Comparison of ENCODE assay signal across 20 cellular contexts in the genomic region with DNA sequence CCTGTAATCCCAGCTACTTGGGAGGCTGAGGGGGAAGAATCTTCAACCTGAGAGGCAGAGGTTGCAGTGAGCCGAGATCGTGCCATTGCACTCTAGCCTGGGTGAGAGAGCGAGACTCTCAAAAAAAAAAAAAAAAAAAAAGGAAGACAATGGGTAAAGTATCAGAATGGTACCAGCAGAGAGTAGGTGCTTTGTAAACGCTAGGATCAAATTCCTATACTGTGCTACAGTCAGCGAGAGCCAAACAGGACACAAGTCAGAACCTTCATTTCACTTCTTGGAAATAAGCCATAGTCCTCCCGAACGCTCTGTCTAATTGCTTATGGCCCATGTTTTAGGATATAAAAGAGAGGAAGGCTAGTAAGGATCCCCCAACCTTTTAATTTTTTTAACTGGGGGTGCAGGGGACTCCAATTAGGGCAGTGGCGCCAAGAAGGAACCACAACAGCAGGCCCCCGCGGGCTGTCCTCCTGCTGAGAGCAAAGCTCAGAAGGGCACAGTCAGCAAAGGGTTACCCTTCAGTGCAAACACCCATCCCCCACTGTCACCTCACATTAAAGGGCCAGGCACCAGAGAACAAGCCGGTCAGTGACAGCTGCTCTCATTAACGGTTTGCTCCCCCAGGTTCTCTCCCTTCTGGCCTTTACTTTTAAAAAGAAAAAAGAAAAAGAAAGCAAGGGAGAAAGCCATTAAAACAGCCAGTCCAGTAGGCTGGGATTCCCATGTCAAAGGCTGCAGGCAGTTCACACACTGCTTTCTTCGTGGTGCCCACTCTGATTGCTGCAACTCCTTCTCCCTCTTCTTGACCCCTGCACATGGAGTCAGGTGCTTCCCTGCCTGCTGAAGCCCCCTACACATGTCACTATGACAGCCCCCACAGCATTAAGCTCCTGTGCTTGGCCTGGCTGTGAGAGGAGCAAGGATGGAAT.
DNase-seq lines count a peak whose midpoint lies in the region; ATAC-seq, FAIRE-seq and TF ChIP-seq lines count a peak whose summit lies in the region.
"Had no signal": no experiment of that assay in that cellular context is flagged by ENCODE, and none has a peak within 500 bp of the region (broad histone marks: within the 10 kb centered on the region; RNA-seq: fewer than 3 reads in every experiment).

No MANE protein-coding gene starts in this region.

- POLR2A ChIA-PET in K562 (lab: Yijun Ruan, JAX) = interaction anchor here (0.6 kb wide), 1 partner anchor 1552 kb away, joined by 3 read pairs; no protein-coding TSS in a partner anchor

- WGBS in K562 (ENCODE audit: insufficient coverage, low coverage, missing lambda C conversion rate) = 27% methylated on average over 12 of the region's 13 CpGs

- H3K4me2 ChIP-seq in K562 (ENCODE audit: insufficient read depth, low read length) = peak overlapping the region; percentile 44

- H3K27me3 Mint-ChIP-seq in progenitor cell of endocrine pancreas = no peaks in the 10 kb centered on the region
- H3K27me3 Mint-ChIP-seq: activated CD4-positive, alpha-beta memory T cell treated with anti-CD3 and anti-CD28 coated beads for 36 hours; IgD-negative memory B cell had no signal

- no TSS peak for BruUV-seq in K562 (replicated peaks; lab: Mats Ljungman, UMichigan)

- H2AFZ ChIP-seq in K562 (ENCODE audit: low read depth, low read length) = peak overlapping the region; percentile 76

- H3K9me3 Mint-ChIP-seq in progenitor cell of endocrine pancreas (ENCODE audit: low read depth) = no peaks in the 10 kb centered on the region
- H3K9me3 Mint-ChIP-seq: activated CD4-positive, alpha-beta memory T cell treated with anti-CD3 and anti-CD28 coated beads for 36 hours; activated naive CD8-positive, alpha-beta T cell treated with anti-CD3 and anti-CD28 coated beads, Interleukin-2, amount 10 ng/mL, durations not matched to agents 7 days and 5 days had no signal

- H3K4me1 ChIP-seq in HUES6 (ENCODE audit: control insufficient read depth, insufficient read depth, low read length) (peaks cover 40% of the 10 kb centered on the region), K562 (replicated peaks in 1 of 2; ENCODE audit: control insufficient read depth in 2 of 2, insufficient read depth in 2 of 2, low read length in 2 of 2) (peaks cover 12 to 39% of the 10 kb centered on the region in 2 experiments)
- H3K4me1 ChIP-seq: breast epithelium had no signal

- H3K9me3 ChIP-seq in HUES6 (ENCODE audit: control insufficient read depth, insufficient read depth, low read depth, low read length) = no peaks in the 10 kb centered on the region
- H3K9me3 ChIP-seq in K562 (replicated peaks; ENCODE audit: control insufficient read depth, insufficient read depth, low read depth, low read length) = no peaks in the 10 kb centered on the region
- H3K9me3 ChIP-seq: breast epithelium, HAP-1 had no signal

- peaks cover 28% of the 10 kb centered on the region for H3K4me1 Mint-ChIP-seq in progenitor cell of endocrine pancreas (ENCODE audit: low read depth)
- H3K4me1 Mint-ChIP-seq: activated naive CD8-positive, alpha-beta T cell treated with anti-CD3 and anti-CD28 coated beads, Interleukin-2, amount 10 ng/mL, durations not matched to agents 7 days and 5 days had no signal

- H3K36me3 Mint-ChIP-seq in progenitor cell of endocrine pancreas (ENCODE audit: insufficient read depth) = peaks cover 29% of the 10 kb centered on the region
- H3K36me3 Mint-ChIP-seq: activated CD4-positive, alpha-beta memory T cell treated with anti-CD3 and anti-CD28 coated beads for 36 hours; activated naive CD8-positive, alpha-beta T cell treated with anti-CD3 and anti-CD28 coated beads, Interleukin-2, amount 10 ng/mL, durations not matched to agents 7 days and 5 days had no signal

- H3K27ac ChIP-seq in HUES6 (ENCODE audit: low read depth, low read length) (no peak overlapping the region), K562 (ENCODE audit: extremely low read depth, low read depth, low read length) (peak overlapping the region; percentile 31; the same call in 2 of the 3 replicates)

- H3K27me3 ChIP-seq in HUES6 (ENCODE audit: control insufficient read depth, insufficient read depth, low read length) (no peaks in the 10 kb centered on the region), K562 (ENCODE audit: control insufficient read depth in 2 of 2, insufficient read depth in 2 of 2, low read length in 2 of 2) (no peaks in the 10 kb centered on the region)
- H3K27me3 ChIP-seq: breast epithelium had no signal

- peak overlapping the region; percentile 39 for H3K4me3 Mint-ChIP-seq in progenitor cell of endocrine pancreas (ENCODE audit: low read depth)
- H3K4me3 Mint-ChIP-seq: activated CD4-positive, alpha-beta memory T cell treated with anti-CD3 and anti-CD28 coated beads for 36 hours; activated naive CD8-positive, alpha-beta T cell treated with anti-CD3 and anti-CD28 coated beads, Interleukin-2, amount 10 ng/mL, durations not matched to agents 7 days and 5 days; activated T-cell treated with anti-CD3 and anti-CD28 coated beads, Interleukin-2, amount 50 U/mL, for 72 hours; effector memory CD8-positive, alpha-beta T cell; IgD-negative memory B cell; naive thymus-derived CD4-positive, alpha-beta T cell had no signal

- no peak for TF ChIP-seq CTCF in K562 (IDR thresholded peaks at IDR 0.05 in 2 of 3, conservative IDR thresholded peaks at IDR 0.05 in 1 of 3; ENCODE audit: insufficient read depth in 2 of 3, low read depth in 1 of 3, low read length in 3 of 3)
- TF ChIP-seq CTCF in progenitor cell of endocrine pancreas (IDR thresholded peaks at IDR 0.05; ENCODE audit: unreplicated experiment) = no peak

- no peak for TF ChIP-seq RAD21 in K562 (CRISPR knock-in tag; conservative IDR thresholded peaks at IDR 0.05 in 1 of 2, IDR thresholded peaks at IDR 0.05 in 1 of 2)

- TF ChIP-seq EP300 in K562 (IDR thresholded peaks at IDR 0.05; ENCODE audit: low read length) = no peak

- FAIRE-seq in K562 (lab: Jason Lieb, UNC) (no peak), H54 (lab: Jason Lieb, UNC) (no peak)

- peak overlapping the region; percentile 4 for H3K9ac ChIP-seq in HUES6 (ENCODE audit: low read length)
- peak overlapping the region; percentile 10 to 61; a peak in 2 of 4 replicates for H3K9ac ChIP-seq in K562 (ENCODE audit: insufficient read depth in 1 of 2, low read depth in 2 of 2, low read length in 2 of 2)

- peak overlapping the region; percentile 89 for H3K27ac Mint-ChIP-seq in progenitor cell of endocrine pancreas
- H3K27ac Mint-ChIP-seq: activated CD4-positive, alpha-beta memory T cell treated with anti-CD3 and anti-CD28 coated beads for 36 hours; activated naive CD8-positive, alpha-beta T cell treated with anti-CD3 and anti-CD28 coated beads, Interleukin-2, amount 10 ng/mL, durations not matched to agents 7 days and 5 days; activated T-cell treated with anti-CD3 and anti-CD28 coated beads, Interleukin-2, amount 50 U/mL, for 72 hours; effector memory CD8-positive, alpha-beta T cell; IgD-negative memory B cell; naive thymus-derived CD4-positive, alpha-beta T cell had no signal

- peak overlapping the region; percentile 6; the same call in 1 of the 2 replicates for H3K4me3 ChIP-seq in HUES6 (ENCODE audit: low read depth, low read length)
- no peak overlapping the region for H3K4me3 ChIP-seq in K562
- H3K4me3 ChIP-seq: breast epithelium, HAP-1 had no signal

- in situ Hi-C loops in K562 (cut with MboI) = no loop called here

- intact Hi-C loops in K562 (cut with micrococcal nuclease) = no loop called here

- TF ChIP-seq POLR2A in K562 (conservative IDR thresholded peaks at IDR 0.05) = no peak
- no peak for TF ChIP-seq POLR2A in H54 (IDR thresholded peaks at IDR 0.05; ENCODE audit: low read depth, low read length)

- no peaks in the 10 kb centered on the region for H3K9me1 ChIP-seq in K562 (ENCODE audit: control insufficient read depth, insufficient read depth, low read length)

- H3K79me2 ChIP-seq in K562 (ENCODE audit: control insufficient read depth, insufficient read depth, low read length) = no peaks in the 10 kb centered on the region

- no peaks in the 10 kb centered on the region for H4K20me1 ChIP-seq in K562 (replicated peaks; ENCODE audit: control insufficient read depth, insufficient read depth, low read length)

- DNase-seq in K562 (ENCODE audit: extremely low read depth in 1 of 4, low spot score in 3 of 4) (peak; percentile 44 to 50 (median 45)), left kidney (ENCODE audit: low read depth, low spot score) (peak; percentile 85), progenitor cell of endocrine pancreas (ENCODE audit: low spot score, unreplicated experiment) (no peak), H54 (ENCODE audit: insufficient read length, low spot score) (no peak)
- DNase-seq: activated CD4-positive, alpha-beta memory T cell treated with anti-CD3 and anti-CD28 coated beads for 36 hours; activated naive CD8-positive, alpha-beta T cell treated with anti-CD3 and anti-CD28 coated beads, Interleukin-2, amount 10 ng/mL, durations not matched to agents 7 days and 5 days; activated T-cell treated with anti-CD3 and anti-CD28 coated beads, Interleukin-2, amount 50 U/mL, for 72 hours; COR-L47; effector memory CD8-positive, alpha-beta T cell; naive thymus-derived CD4-positive, alpha-beta T cell; NCI-H2081 treated with DMSO at 0.1 percent for 48 hours; NCI-H526 treated with DMSO at 0.1 percent for 48 hours had no signal

- peaks cover 82% of the 10 kb centered on the region for H3K36me3 ChIP-seq in HUES6 (ENCODE audit: control insufficient read depth, insufficient read depth, low read length)
- H3K36me3 ChIP-seq in K562 (ENCODE audit: control insufficient read depth, insufficient read depth, low read length) = no peaks in the 10 kb centered on the region
- H3K36me3 ChIP-seq: breast epithelium had no signal

- CTCF ChIA-PET in K562 (lab: Yijun Ruan, JAX; ENCODE audit: low intra/inter-chr PET ratio) = no interaction called here

- ATAC-seq in K562 (peak; percentile 81), HG02840 (IDR thresholded peaks at IDR 0.05; ENCODE audit: low FRiP score, unreplicated experiment) (no peak), GM19455 (IDR thresholded peaks at IDR 0.05; ENCODE audit: unreplicated experiment) (no peak), HG02981 (IDR thresholded peaks at IDR 0.05; ENCODE audit: unreplicated experiment) (no peak)
- ATAC-seq: activated T-cell treated with anti-CD3 and anti-CD28 coated beads, Interleukin-2, amount 50 U/mL, for 72 hours; effector memory CD8-positive, alpha-beta T cell; naive thymus-derived CD4-positive, alpha-beta T cell; Panc1 had no signal

TF ChIP-seq in K562, 482 proteins besides CTCF, POLR2A, EP300 and RAD21 (continues in another document):
- TF ChIP-seq SNAPC5 (CRISPR knock-in tag; IDR thresholded peaks at IDR 0.05) (no peak), RBM15 (IDR thresholded peaks at IDR 0.05; ENCODE audit: insufficient read depth, low read length) (no peak), NONO (IDR thresholded peaks at IDR 0.05; ENCODE audit: low read depth in 2 of 2, low read length in 1 of 2) (no peak), TCF7 (IDR thresholded peaks at IDR 0.05; ENCODE audit: borderline replicate concordance) (no peak), MXI1 (IDR thresholded peaks at IDR 0.05; ENCODE audit: low read depth, low read length) (no peak), MEIS2 (IDR thresholded peaks at IDR 0.05; ENCODE audit: partially characterized antibody) (peak; percentile 12), RBM39 (optimal IDR thresholded peaks at IDR 0.05; ENCODE audit: low read depth, low read length) (no peak)

Comparison
In these comparisons a context has a peak if more than half of its experiments do, and no peak if none do; other contexts are left out.
1. DNase-seq: peak in K562 (4 of 4) and left kidney (single experiment); none in progenitor cell of endocrine pancreas (single experiment) and H54 (single experiment).